11 cellular contexts compared by ENCODE assay signal in genomic region chr9:131411719-131412681, GRCh38. TPM values are rescaled to one million over a fixed set of nuclear protein-coding genes. Genes with fewer than 3 reads are reported as not detected.
A peak's percentile ranks its signal among the peaks of the same experiment; 100 is the strongest.
DNase-seq lines count a peak whose midpoint lies in the region; ATAC-seq and TF ChIP-seq lines count a peak whose summit lies in the region.
"Had no signal": no experiment of that assay in that cellular context is flagged by ENCODE, and none has a peak within 500 bp of the region (broad histone marks: within the 10 kb centered on the region; RNA-seq: fewer than 3 reads in every experiment).

No MANE protein-coding gene starts in this region.

- H3K4me3 Mint-ChIP-seq in CD8-positive, alpha-beta memory T cell, result peak overlapping the region in 5 of 7 donors; percentile 10 to 42 (median 20)
- H3K4me3 Mint-ChIP-seq in nephron, result no peak overlapping the region

- no peaks in the 10 kb centered on the region for H3K9me3 Mint-ChIP-seq in CD8-positive, alpha-beta memory T cell
- peaks cover 5% of the 10 kb centered on the region for H3K9me3 Mint-ChIP-seq in nephron
- H3K9me3 Mint-ChIP-seq: stimulated activated naive CD8-positive, alpha-beta T cell treated with anti-CD3 and anti-CD28 coated beads, Interleukin-15, amount 100 ng/mL, for 72 hours had no signal

- H3K36me3 Mint-ChIP-seq in CD8-positive, alpha-beta memory T cell, result peaks cover 0 to 26% (median 5%) of the 10 kb centered on the region in 3 donors
- H3K36me3 Mint-ChIP-seq in nephron (ENCODE audit: low read depth), result peaks cover 59% of the 10 kb centered on the region

- H3K36me3 ChIP-seq in CD8-positive, alpha-beta memory T cell (ENCODE audit: insufficient read depth, low read length), result no peaks in the 10 kb centered on the region
- no peaks in the 10 kb centered on the region for H3K36me3 ChIP-seq in effector memory CD4-positive, alpha-beta T cell (ENCODE audit: control insufficient read depth, insufficient read depth, low read length)

- no peak overlapping the region for H3K4me3 ChIP-seq in CD8-positive, alpha-beta memory T cell (ENCODE audit: low read length)
- no peak overlapping the region for H3K4me3 ChIP-seq in effector memory CD4-positive, alpha-beta T cell (ENCODE audit: insufficient read depth, low read depth, low read length, poor library complexity, severe bottlenecking)

- DNase-seq in CD8-positive, alpha-beta memory T cell, result no peak
- peak; percentile 28 to 81 for DNase-seq in NCI-H524 (lab: John Stamatoyannopoulos, UW)
- no peak for DNase-seq in effector memory CD4-positive, alpha-beta T cell
- DNase-seq: NCI-H1417 treated with DMSO at 0.1 percent for 48 hours; occipital lobe; stimulated activated CD4-positive, alpha-beta T cell treated with anti-CD3 and anti-CD28 coated beads, Interleukin-1b, Interleukin-23, amount 100 ng/mL, for 48 hours; stimulated activated naive CD8-positive, alpha-beta T cell treated with anti-CD3 and anti-CD28 coated beads, Interleukin-15, amount 100 ng/mL, for 72 hours had no signal

- H3K27ac Mint-ChIP-seq in CD8-positive, alpha-beta memory T cell, result peak overlapping the region; percentile 1 to 83 (median 43)
- H3K27ac Mint-ChIP-seq in nephron, result peak overlapping the region; percentile 6 to 44 (median 32)

- peaks cover 81% of the 10 kb centered on the region for H3K4me1 ChIP-seq in CD8-positive, alpha-beta memory T cell (ENCODE audit: insufficient read depth, low read length)
- peaks cover 47% of the 10 kb centered on the region for H3K4me1 ChIP-seq in effector memory CD4-positive, alpha-beta T cell (ENCODE audit: control insufficient read depth, insufficient read depth, low read length, poor library complexity, severe bottlenecking)

- POLR2A ChIA-PET in CD8-positive, alpha-beta memory T cell (lab: Charles Lee), result interaction anchor here (0.7 to 1.2 kb wide), 2 partner anchors 14 to 62 kb away, joined by 4 read pairs; no protein-coding TSS in a partner anchor

- TF ChIP-seq CTCF in nephron (IDR thresholded peaks at IDR 0.05; ENCODE audit: unreplicated experiment in 3 of 3), result no peak

- H3K27ac ChIP-seq in CD8-positive, alpha-beta memory T cell (ENCODE audit: low read depth, low read length), result no peak overlapping the region
- H3K27ac ChIP-seq in cingulate gyrus (ENCODE audit: low read depth, low read length), result peak overlapping the region; percentile 58
- H3K27ac ChIP-seq in effector memory CD4-positive, alpha-beta T cell (ENCODE audit: insufficient read depth, low read length, poor library complexity, severe bottlenecking), result no peak overlapping the region

- no peaks in the 10 kb centered on the region for H3K27me3 Mint-ChIP-seq in CD8-positive, alpha-beta memory T cell
- no peaks in the 10 kb centered on the region for H3K27me3 Mint-ChIP-seq in nephron (ENCODE audit: low read depth)
- H3K27me3 Mint-ChIP-seq: stimulated activated naive CD8-positive, alpha-beta T cell treated with anti-CD3 and anti-CD28 coated beads, Interleukin-15, amount 100 ng/mL, for 72 hours had no signal

- H3K4me1 Mint-ChIP-seq in CD8-positive, alpha-beta memory T cell, result peaks cover 73 to 97% (median 92%) of the 10 kb centered on the region in 3 donors
- H3K4me1 Mint-ChIP-seq in nephron, result peaks cover 61% of the 10 kb centered on the region

- H3K9me3 ChIP-seq in CD8-positive, alpha-beta memory T cell (ENCODE audit: low read length), result no peaks in the 10 kb centered on the region
- no peaks in the 10 kb centered on the region for H3K9me3 ChIP-seq in effector memory CD4-positive, alpha-beta T cell (ENCODE audit: control insufficient read depth, low read length)

- no peak for ATAC-seq in HG03520 (IDR thresholded peaks at IDR 0.05; ENCODE audit: unreplicated experiment)
- ATAC-seq in GM21529 (IDR thresholded peaks at IDR 0.05; ENCODE audit: unreplicated experiment), result no peak
- ATAC-seq: stimulated activated naive CD8-positive, alpha-beta T cell treated with anti-CD3 and anti-CD28 coated beads, Interleukin-15, amount 100 ng/mL, for 72 hours had no signal

- H3K27me3 ChIP-seq in CD8-positive, alpha-beta memory T cell (ENCODE audit: insufficient read depth, low read length, poor library complexity, severe bottlenecking), result no peaks in the 10 kb centered on the region
- no peaks in the 10 kb centered on the region for H3K27me3 ChIP-seq in effector memory CD4-positive, alpha-beta T cell (replicated peaks; ENCODE audit: control insufficient read depth, insufficient read depth, low read length, poor library complexity, severe bottlenecking)

- CTCF ChIA-PET in CD8-positive, alpha-beta memory T cell (lab: Charles Lee), result interaction anchor here (0.6 to 2.0 kb wide), 3 partner anchors 22 to 68 kb away, joined by 3 to 5 read pairs (median 5); no protein-coding TSS in a partner anchor

RNA-seq across cellular contexts. Expression of gene PRRC2B, which starts 18.1 kb away (rescaled TPM):
- total RNA-seq in CD8-positive, alpha-beta memory T cell, result 100 to 1,000 TPM; 146 TPM
- polyA plus RNA-seq in CD8-positive, alpha-beta memory T cell, result 42.1 TPM

Comparison
In these comparisons a context has a peak if more than half of its experiments do, and no peak if none do; other contexts are left out.
1. DNase-seq: peak in NCI-H524 (2 of 2); none in CD8-positive, alpha-beta memory T cell (0 of 5) and effector memory CD4-positive, alpha-beta T cell (0 of 3).
2. H3K4me3 Mint-ChIP-seq: peak in CD8-positive, alpha-beta memory T cell (5 of 7); none in nephron (0 of 3).